ENCODE assay signal across 24 cellular contexts in genomic region chr1:36014722-36015220, GRCh38.
"Had no signal": no experiment of that assay in that cellular context is flagged by ENCODE, and none has a peak within 500 bp of the region (broad histone marks: within the 10 kb centered on the region; RNA-seq: fewer than 3 reads in every experiment).

No MANE protein-coding gene starts in this region.

- H3K27ac ChIP-seq: colonic mucosa, epithelial cell of prostate, esophagus squamous epithelium, heart left ventricle, neutrophil, pancreas, testis, transverse colon, WERI-Rb-1 had no signal

- DNase-seq: activated CD4-positive, alpha-beta T cell treated with anti-CD3 and anti-CD28 coated beads for 48 hours; activated CD4-positive, alpha-beta T cell treated with anti-CD3 and anti-CD28 coated beads, Interleukin-2, amount 50 U/mL, for 48 hours; activated CD8-positive, alpha-beta memory T cell treated with anti-CD3 and anti-CD28 coated beads for 24 hours; activated gamma-delta T cell; activated naive CD4-positive, alpha-beta T cell treated with anti-CD3 and anti-CD28 coated beads, Interleukin-2, amount 50 U/mL, for 16 hours; activated naive CD8-positive, alpha-beta T cell treated with anti-CD3 and anti-CD28 coated beads, Interleukin-2, amount 50 U/mL, for 24 hours; activated T-cell treated with anti-CD3 and anti-CD28 coated beads, Interleukin-2, amount 50 U/mL, for 1 hour; colonic mucosa; effector CD8-positive, alpha-beta T cell; esophagus squamous epithelium; foreskin fibroblast; heart left ventricle; left ventricle myocardium superior; pancreas; right cardiac atrium; spleen; stimulated activated CD4-positive, alpha-beta T cell treated with anti-CD3 and anti-CD28 coated beads, Interleukin-2, amount 100 ng/mL, for 48 hours; stimulated activated naive CD4-positive, alpha-beta T cell treated with Interleukin-2 at 50 U/mL for 16 hours; testis; transverse colon; WERI-Rb-1 had no signal

- H3K4me1 ChIP-seq: colonic mucosa, esophagus squamous epithelium, heart left ventricle, pancreas, spleen, testis, transverse colon had no signal

- H3K9me3 ChIP-seq: colonic mucosa, esophagus squamous epithelium, heart left ventricle, neutrophil, pancreas, spleen, testis, transverse colon had no signal

- H3K4me3 ChIP-seq: colonic mucosa, esophagus squamous epithelium, heart left ventricle, pancreas, spleen, testis, transverse colon had no signal

- H3K27me3 ChIP-seq: colonic mucosa, esophagus squamous epithelium, heart left ventricle, neutrophil, pancreas, spleen, testis, transverse colon had no signal

- ATAC-seq: activated CD4-positive, CD25-positive, alpha-beta regulatory T cell treated with anti-CD3 and anti-CD28 coated beads, Interleukin-2, amount 50 U/mL, for 24 hours; activated naive CD8-positive, alpha-beta T cell treated with anti-CD3 and anti-CD28 coated beads, Interleukin-2, amount 50 U/mL, for 24 hours; heart left ventricle; left ventricle myocardium superior; pancreas; right cardiac atrium had no signal
